28 cellular contexts compared by ENCODE assay signal in genomic region chr11:62491571-62492329, GRCh38.
"Had no signal": no experiment of that assay in that cellular context is flagged by ENCODE, and none has a peak within 500 bp of the region (broad histone marks: within the 10 kb centered on the region; RNA-seq: fewer than 3 reads in every experiment).

No MANE protein-coding gene starts in this region.

- H3K9me3 Mint-ChIP-seq: activated CD4-positive, alpha-beta T cell treated with anti-CD3 and anti-CD28 coated beads, Interleukin-2, amount 10 ng/mL, durations not matched to agents 24 days and 14 days; activated naive CD4-positive, alpha-beta T cell treated with anti-CD3 and anti-CD28 coated beads, Interleukin-2, amount 50 U/mL, for 24 hours; activated naive CD8-positive, alpha-beta T cell treated with anti-CD3 and anti-CD28 coated beads, Interleukin-2, amount 10 ng/mL, durations not matched to agents 7 days and 5 days; activated T-cell treated with anti-CD3 and anti-CD28 coated beads, Interleukin-2, amount 50 U/mL, for 24 hours; activated T-helper 2 cell treated with anti-CD3 and anti-CD28 coated beads, Interferon-gamma antibody, Interleukin-2, Interleukin-4, amounts not matched to agents 10 μg/mL and 5 μg/mL and 100 μg/mL, durations not matched to agents 14 hours and 24 hours and 36 hours; central memory CD8-positive, alpha-beta T cell had no signal

- H3K4me1 Mint-ChIP-seq: central memory CD8-positive, alpha-beta T cell had no signal

- H3K27me3 Mint-ChIP-seq: activated CD4-positive, alpha-beta T cell treated with anti-CD3 and anti-CD28 coated beads, Interleukin-2, amount 10 ng/mL, durations not matched to agents 24 days and 14 days; activated naive CD4-positive, alpha-beta T cell treated with anti-CD3 and anti-CD28 coated beads, Interleukin-2, amount 50 U/mL, for 24 hours; activated T-cell treated with anti-CD3 and anti-CD28 coated beads, Interleukin-2, amount 50 U/mL, for 24 hours; central memory CD8-positive, alpha-beta T cell had no signal

- DNase-seq: activated CD4-positive, alpha-beta T cell treated with anti-CD3 and anti-CD28 coated beads, Interleukin-2, amount 10 ng/mL, durations not matched to agents 24 days and 14 days; activated CD4-positive, alpha-beta T cell treated with anti-CD3 and anti-CD28 coated beads, Interleukin-2, amount 50 U/mL, for 48 hours; activated CD8-positive, alpha-beta T cell treated with anti-CD3 and anti-CD28 coated beads, Interleukin-2, amount 10 ng/mL, durations not matched to agents 7 days and 5 days; activated gamma-delta T cell; activated naive CD4-positive, alpha-beta T cell treated with Interleukin-2 at 50 U/mL for 16 hours; activated naive CD8-positive, alpha-beta T cell treated with anti-CD3 and anti-CD28 coated beads, Interleukin-2, amount 10 ng/mL, durations not matched to agents 7 days and 5 days; activated T-cell treated with anti-CD3 and anti-CD28 coated beads, Interleukin-2, amount 50 U/mL, for 24 hours; amygdala; MM.1S; MV-4-11; NCI-H1092; NCI-H1436 treated with DMSO at 0.1 percent for 48 hours; NCI-H1694 treated with DMSO at 0.1 percent for 48 hours; NCI-H2029; NCI-H2171; NCI-H446 treated with DMSO at 0.1 percent for 48 hours; NCI-H524; NCI-H82; PC-3; SIG-M5; SW 1271; T-helper 1 cell; T1000 had no signal

- H3K4me3 Mint-ChIP-seq: activated CD4-positive, alpha-beta T cell treated with anti-CD3 and anti-CD28 coated beads, Interleukin-2, amount 10 ng/mL, durations not matched to agents 24 days and 14 days; activated CD8-positive, alpha-beta T cell treated with anti-CD3 and anti-CD28 coated beads, Interleukin-2, amount 10 ng/mL, durations not matched to agents 7 days and 5 days; activated naive CD4-positive, alpha-beta T cell treated with anti-CD3 and anti-CD28 coated beads, Interleukin-2, amount 50 U/mL, for 24 hours; activated naive CD8-positive, alpha-beta T cell treated with anti-CD3 and anti-CD28 coated beads, Interleukin-2, amount 10 ng/mL, durations not matched to agents 7 days and 5 days; activated T-cell treated with anti-CD3 and anti-CD28 coated beads, Interleukin-2, amount 50 U/mL, for 24 hours; central memory CD8-positive, alpha-beta T cell had no signal

- H3K36me3 Mint-ChIP-seq: activated naive CD4-positive, alpha-beta T cell treated with anti-CD3 and anti-CD28 coated beads, Interleukin-2, amount 50 U/mL, for 24 hours; activated naive CD8-positive, alpha-beta T cell treated with anti-CD3 and anti-CD28 coated beads, Interleukin-2, amount 10 ng/mL, durations not matched to agents 7 days and 5 days had no signal

- ATAC-seq: activated CD8-positive, alpha-beta T cell treated with anti-CD3 and anti-CD28 coated beads, Interleukin-2, amount 10 ng/mL, durations not matched to agents 7 days and 5 days; PC-3; Right ventricle myocardium inferior had no signal

- H3K9me3 ChIP-seq: ascending aorta had no signal

- H3K27ac Mint-ChIP-seq: activated CD4-positive, alpha-beta T cell treated with anti-CD3 and anti-CD28 coated beads, Interleukin-2, amount 10 ng/mL, durations not matched to agents 24 days and 14 days; activated CD8-positive, alpha-beta T cell treated with anti-CD3 and anti-CD28 coated beads, Interleukin-2, amount 10 ng/mL, durations not matched to agents 7 days and 5 days; activated naive CD4-positive, alpha-beta T cell treated with anti-CD3 and anti-CD28 coated beads, Interleukin-2, amount 50 U/mL, for 24 hours; activated naive CD8-positive, alpha-beta T cell treated with anti-CD3 and anti-CD28 coated beads, Interleukin-2, amount 10 ng/mL, durations not matched to agents 7 days and 5 days; activated T-cell treated with anti-CD3 and anti-CD28 coated beads, Interleukin-2, amount 50 U/mL, for 24 hours; activated T-helper 2 cell treated with anti-CD3 and anti-CD28 coated beads, Interferon-gamma antibody, Interleukin-2, Interleukin-4, amounts not matched to agents 10 μg/mL and 5 μg/mL and 100 μg/mL, durations not matched to agents 14 hours and 24 hours and 36 hours had no signal
